In genomic region chr14:63641473-63642228, GRCh38 we compare ENCODE assay signal across 1 cellular context.
A peak's percentile ranks its signal among the peaks of the same experiment; 100 is the strongest.
TF ChIP-seq lines count a peak whose summit lies in the region.

Gene WDR89 (minus strand): TSS chr14:63641871. CDS start chr14:63599942, 41,929 bp downstream.

TF ChIP-seq in HepG2, 621 proteins besides CTCF, POLR2A, EP300 and RAD21 (continued from another document and continues in another):
- TF ChIP-seq FOXP4 (CRISPR knock-in tag; IDR thresholded peaks at IDR 0.05) (peak; percentile 62; the same call in 1 of the 2 replicates), RELA (CRISPR knock-in tag; IDR thresholded peaks at IDR 0.05) (no peak; the same call in 1 of the 2 replicates), ZNF274 (CRISPR knock-in tag; IDR thresholded peaks at IDR 0.05) (peak; percentile 86), ATRX (CRISPR knock-in tag; IDR thresholded peaks at IDR 0.05; ENCODE audit: borderline replicate concordance) (no peak), ZNF33A (CRISPR knock-in tag; IDR thresholded peaks at IDR 0.05; ENCODE audit: borderline replicate concordance) (no peak), IRF1 (CRISPR knock-in tag; IDR thresholded peaks at IDR 0.05; ENCODE audit: low read depth) (no peak), ZBTB7A (CRISPR knock-in tag; IDR thresholded peaks at IDR 0.05) (0 out of 2 replicates have a peak, but pooled peaks have one; percentile 39), RFX3 (CRISPR knock-in tag; IDR thresholded peaks at IDR 0.05) (no peak), NR2F1 (CRISPR knock-in tag; IDR thresholded peaks at IDR 0.05) (peak in 1 of 2 experiments; percentile 70; a peak in 2 of 4 replicates), NPAS2 (CRISPR knock-in tag; IDR thresholded peaks at IDR 0.05; ENCODE audit: borderline replicate concordance) (no peak), ZNF775 (CRISPR knock-in tag; IDR thresholded peaks at IDR 0.05; ENCODE audit: borderline replicate concordance) (no peak), ZFP82 (CRISPR knock-in tag; IDR thresholded peaks at IDR 0.05; ENCODE audit: borderline replicate concordance) (no peak), NR2F2 (IDR thresholded peaks at IDR 0.05; ENCODE audit: borderline replicate concordance, low read depth) (peak; percentile 37; the same call in 1 of the 2 replicates), SP4 (CRISPR knock-in tag; IDR thresholded peaks at IDR 0.05) (peak; percentile 90; the same call in 1 of the 2 replicates), ZKSCAN5 (CRISPR knock-in tag; IDR thresholded peaks at IDR 0.05) (0 out of 2 replicates have a peak, but pooled peaks have one; percentile 63), MAZ (IDR thresholded peaks at IDR 0.05; ENCODE audit: borderline replicate concordance, low read depth, low read length) (no peak), MAZ (CRISPR knock-in tag; IDR thresholded peaks at IDR 0.05; ENCODE audit: low read depth) (peak; percentile 78), ZNF672 (CRISPR knock-in tag; IDR thresholded peaks at IDR 0.05) (no peak), MEIS2 (CRISPR knock-in tag; IDR thresholded peaks at IDR 0.05) (peak; percentile 85; the same call in 1 of the 2 replicates), PPARG (CRISPR knock-in tag; conservative IDR thresholded peaks at IDR 0.05) (no peak), ZNF616 (CRISPR knock-in tag; IDR thresholded peaks at IDR 0.05; ENCODE audit: low read depth) (peak; percentile 78; the same call in 1 of the 2 replicates), KMT2A (CRISPR knock-in tag; IDR thresholded peaks at IDR 0.05) (peak; percentile 81), ZNF589 (CRISPR knock-in tag; conservative IDR thresholded peaks at IDR 0.05) (peak; percentile 75; the same call in 1 of the 2 replicates), PRDM10 (CRISPR knock-in tag; IDR thresholded peaks at IDR 0.05; ENCODE audit: low read depth) (no peak), ZNF10 (CRISPR knock-in tag; IDR thresholded peaks at IDR 0.05; ENCODE audit: borderline replicate concordance, low read depth) (no peak), ZNF550 (CRISPR knock-in tag; IDR thresholded peaks at IDR 0.05; ENCODE audit: borderline replicate concordance) (0 out of 2 replicates have a peak, but pooled peaks have one; percentile 33), ZNF337 (CRISPR knock-in tag; IDR thresholded peaks at IDR 0.05; ENCODE audit: borderline replicate concordance, low read depth) (peak; percentile 88; the same call in 1 of the 2 replicates), NCOA1 (CRISPR knock-in tag; IDR thresholded peaks at IDR 0.05) (peak; percentile 49; the same call in 1 of the 2 replicates), HNRNPLL (IDR thresholded peaks at IDR 0.05; ENCODE audit: low read depth, low read length, poor library complexity, severe bottlenecking) (peak; percentile 100), ARHGAP35 (CRISPR knock-in tag; IDR thresholded peaks at IDR 0.05; ENCODE audit: borderline replicate concordance) (peak; percentile 92), TBP (CRISPR knock-in tag; IDR thresholded peaks at IDR 0.05) (no peak), MIER3 (CRISPR knock-in tag; IDR thresholded peaks at IDR 0.05; ENCODE audit: borderline replicate concordance) (peak; percentile 34; the same call in 1 of the 2 replicates), ZNF256 (CRISPR knock-in tag; conservative IDR thresholded peaks at IDR 0.05) (peak; percentile 91; the same call in 1 of the 2 replicates), NR3C1 (CRISPR knock-in tag; IDR thresholded peaks at IDR 0.05) (no peak), PBX3 (CRISPR knock-in tag; IDR thresholded peaks at IDR 0.05; ENCODE audit: borderline replicate concordance) (no peak), FOXC1 (CRISPR knock-in tag; IDR thresholded peaks at IDR 0.05; ENCODE audit: borderline replicate concordance) (peak; percentile 90), ZBTB33 (CRISPR knock-in tag; IDR thresholded peaks at IDR 0.05) (peak; percentile 65), TERF1 (CRISPR knock-in tag; IDR thresholded peaks at IDR 0.05) (no peak), ZNF652 (CRISPR knock-in tag; IDR thresholded peaks at IDR 0.05; ENCODE audit: borderline replicate concordance, low read depth) (no peak; the same call in 1 of the 2 replicates), CSRNP1 (CRISPR knock-in tag; IDR thresholded peaks at IDR 0.05) (no peak; the same call in 1 of the 2 replicates), CEBPB (IDR thresholded peaks at IDR 0.05; ENCODE audit: borderline replicate concordance, low read depth, low read length) (peak; percentile 62), TEAD2 (CRISPR knock-in tag; IDR thresholded peaks at IDR 0.05) (peak; percentile 93; the same call in 1 of the 2 replicates), SALL2 (CRISPR knock-in tag; IDR thresholded peaks at IDR 0.05) (peak; percentile 68; the same call in 1 of the 2 replicates), SNRNP70 (IDR thresholded peaks at IDR 0.05; ENCODE audit: low read depth, low read length) (no peak), GPN1 (CRISPR knock-in tag; IDR thresholded peaks at IDR 0.05; ENCODE audit: borderline replicate concordance) (peak; percentile 86; the same call in 1 of the 2 replicates), ZNF792 (CRISPR knock-in tag; IDR thresholded peaks at IDR 0.05) (peak; percentile 84), SRF (IDR thresholded peaks at IDR 0.05; ENCODE audit: low read depth, low read length) (no peak), ZGPAT (CRISPR knock-in tag; IDR thresholded peaks at IDR 0.05) (peak; percentile 87; the same call in 1 of the 2 replicates), SETDB1 (CRISPR knock-in tag; IDR thresholded peaks at IDR 0.05; ENCODE audit: borderline replicate concordance) (no peak), ZNF781 (CRISPR knock-in tag; IDR thresholded peaks at IDR 0.05; ENCODE audit: borderline replicate concordance, not compliant biosample characterization) (peak; percentile 98), ZSCAN25 (CRISPR knock-in tag; IDR thresholded peaks at IDR 0.05) (peak; percentile 66; the same call in 1 of the 2 replicates), ZNF703 (CRISPR knock-in tag; IDR thresholded peaks at IDR 0.05; ENCODE audit: borderline replicate concordance) (no peak; the same call in 1 of the 2 replicates), TFAP4 (IDR thresholded peaks at IDR 0.05; ENCODE audit: borderline replicate concordance, low read depth) (no peak)
